Comparison of ENCODE assay signal across 25 cellular contexts in genomic region chr20:21028921-21029320, GRCh38.
DNase-seq lines count a peak whose midpoint lies in the region; ATAC-seq, FAIRE-seq and TF ChIP-seq lines count a peak whose summit lies in the region.
"Had no signal": no experiment of that assay in that cellular context is flagged by ENCODE, and none has a peak within 500 bp of the region (broad histone marks: within the 10 kb centered on the region; RNA-seq: fewer than 3 reads in every experiment).

No MANE protein-coding gene starts in this region.

- FAIRE-seq in HepG2 (lab: Jason Lieb, UNC), result peak; percentile 85
- FAIRE-seq: A204.1, GM12878, GM19239, H54 had no signal

- POLR2A ChIA-PET in HepG2 (lab: Yijun Ruan, JAX), result no interaction called here

- H3K4me2 ChIP-seq in HepG2 (ENCODE audit: low read depth, low read length) (peak overlapping the region; percentile 37), neural progenitor cell (peak overlapping the region; percentile 17)
- H3K4me2 ChIP-seq: BLaER1, GM23338 had no signal

- in situ Hi-C loops in HepG2 (cut with HindIII; ENCODE audit: extremely low pct_ligation_motif_present, low pct_unique_long_range_greater_than_20kb) (loop anchor here (10.0 kb wide), 1 partner anchor 164 kb away; no protein-coding TSS in a partner anchor), transverse colon (cut with MboI; ENCODE audit: low pct_ligation_motif_present in 1 of 4, low pct_unique_long_range_greater_than_20kb in 1 of 4, low sequenced_read_pairs in 3 of 4) (no loop called here)

- H4K20me1 ChIP-seq in HepG2 (ENCODE audit: insufficient read depth, low read length) (no peaks in the 10 kb centered on the region), neural progenitor cell (ENCODE audit: low read depth) (no peaks in the 10 kb centered on the region)
- H4K20me1 ChIP-seq: BLaER1 had no signal

- peak overlapping the region; percentile 61 for H3K27ac Mint-ChIP-seq in neural progenitor cell
- H3K27ac Mint-ChIP-seq in type B pancreatic cell, result peak overlapping the region; percentile 12
- H3K27ac Mint-ChIP-seq: B cell; CD8-positive, alpha-beta T cell; GM23338; HFFc6 had no signal

- H3K4me1 Mint-ChIP-seq in neural progenitor cell, result peaks cover 20% of the 10 kb centered on the region
- peaks cover 11% of the 10 kb centered on the region for H3K4me1 Mint-ChIP-seq in type B pancreatic cell (ENCODE audit: unreplicated experiment)
- H3K4me1 Mint-ChIP-seq: B cell; CD4-positive, CD25-positive, alpha-beta regulatory T cell had no signal

- H3K79me2 ChIP-seq in HepG2 (ENCODE audit: insufficient read depth, low read length), result no peaks in the 10 kb centered on the region
- H3K79me2 ChIP-seq in neural progenitor cell (ENCODE audit: low read depth), result no peaks in the 10 kb centered on the region

- H3K27ac ChIP-seq in HepG2 (ENCODE audit: extremely low read length, insufficient read depth, low read length) (no peak overlapping the region), right lobe of liver (no peak overlapping the region), neural progenitor cell (no peak overlapping the region), transverse colon (no peak overlapping the region)
- H3K27ac ChIP-seq: 22Rv1, BLaER1, C4-2B had no signal

- TF ChIP-seq EP300 in HepG2 (IDR thresholded peaks at IDR 0.05; ENCODE audit: low read depth in 2 of 2, low read length in 2 of 2) (peak in 1 of 2 experiments; percentile 36; a peak in 1 of 4 replicates), HepG2 (CRISPR knock-in tag; IDR thresholded peaks at IDR 0.05; ENCODE audit: borderline replicate concordance) (no peak), transverse colon (IDR thresholded peaks at IDR 0.05; ENCODE audit: low read depth) (no peak)

- peak overlapping the region; percentile 30 for H3K4me3 Mint-ChIP-seq in neural progenitor cell
- no peak overlapping the region for H3K4me3 Mint-ChIP-seq in type B pancreatic cell
- H3K4me3 Mint-ChIP-seq: B cell; CD4-positive, CD25-positive, alpha-beta regulatory T cell; CD8-positive, alpha-beta T cell; GM23338; HFFc6 had no signal

- peaks cover 2% of the 10 kb centered on the region for H3K9me3 Mint-ChIP-seq in neural progenitor cell
- no peaks in the 10 kb centered on the region for H3K9me3 Mint-ChIP-seq in type B pancreatic cell
- H3K9me3 Mint-ChIP-seq: CD8-positive, alpha-beta T cell; GM23338 had no signal

- peak overlapping the region in 1 of 3 experiments; percentile 8; a peak in 3 of 6 replicates for H3K4me3 ChIP-seq in HepG2 (replicated peaks in 1 of 3; ENCODE audit: insufficient read depth in 1 of 3, low read depth in 2 of 3, low read length in 3 of 3)
- no peak overlapping the region for H3K4me3 ChIP-seq in right lobe of liver
- H3K4me3 ChIP-seq in neural progenitor cell, result no peak overlapping the region
- H3K4me3 ChIP-seq in transverse colon, result no peak overlapping the region
- H3K4me3 ChIP-seq: BLaER1, GM12878, GM23338, HAP-1 had no signal

- TF ChIP-seq POLR2A in HepG2 (IDR thresholded peaks at IDR 0.05; ENCODE audit: insufficient read depth in 1 of 2, low read depth in 2 of 2, low read length in 2 of 2) (no peak), right lobe of liver (IDR thresholded peaks at IDR 0.05) (no peak), transverse colon (IDR thresholded peaks at IDR 0.05) (no peak)

- H3K9ac ChIP-seq in HepG2 (ENCODE audit: insufficient read depth, low read depth, low read length) (no peak overlapping the region), neural progenitor cell (no peak overlapping the region)
- H3K9ac ChIP-seq: BLaER1 had no signal

- H2AFZ ChIP-seq in HepG2 (ENCODE audit: low read length) (no peak overlapping the region), neural progenitor cell (replicated peaks) (no peak overlapping the region)

- ATAC-seq in HepG2 (no peak), right lobe of liver (no peak)
- ATAC-seq: CD8-positive, alpha-beta T cell; GM12878; GM23338 had no signal

- H3F3A ChIP-seq in neural progenitor cell (ENCODE audit: low read depth), result no peaks in the 10 kb centered on the region

- BruUV-seq in HepG2 (replicated peaks; lab: Mats Ljungman, UMichigan), result no TSS peak

- no peaks in the 10 kb centered on the region for H3K36me3 Mint-ChIP-seq in neural progenitor cell
- H3K36me3 Mint-ChIP-seq in type B pancreatic cell, result no peaks in the 10 kb centered on the region
- H3K36me3 Mint-ChIP-seq: CD4-positive, CD25-positive, alpha-beta regulatory T cell; CD8-positive, alpha-beta T cell had no signal

- CTCF ChIA-PET in HepG2 (lab: Yijun Ruan, JAX; ENCODE audit: low intra/inter-chr PET ratio, low total read pairs), result no interaction called here

- WGBS in HepG2 (ENCODE audit: low lambda C conversion rate), result 26% methylated on average over 4 of the region's 4 CpGs
- 68% methylated on average over 4 of the region's 4 CpGs for WGBS in right lobe of liver (ENCODE audit: insufficient coverage, low coverage, low lambda C conversion rate, missing lambda C conversion rate)
- 69 to 72% methylated on average over 4 of the region's 4 CpGs for WGBS in transverse colon (ENCODE audit: low coverage in 1 of 2), 2 donors

- DNase-seq in HepG2 (ENCODE audit: low spot score) (peak; percentile 48), right lobe of liver (no peak), SW480 (ENCODE audit: low spot score) (peak; percentile 71), neural progenitor cell (ENCODE audit: low spot score) (no peak), type B pancreatic cell (ENCODE audit: extremely low spot score, unreplicated experiment) (no peak), occipital lobe (lab: John Stamatoyannopoulos, UW) (no peak), transverse colon (no peak)
- DNase-seq in stimulated activated CD8-positive, alpha-beta memory T cell treated with anti-CD3 and anti-CD28 coated beads, Interleukin-4, amount 100 ng/mL, for 48 hours, result no peak
- DNase-seq: Caco-2; CD4-positive, CD25-positive, alpha-beta regulatory T cell; CD8-positive, alpha-beta T cell; DMS79; EL; GDM1; HFFc6 had no signal

- no peak for TF ChIP-seq RAD21 in HepG2 (CRISPR knock-in tag; IDR thresholded peaks at IDR 0.05)

- H3K27me3 ChIP-seq in HepG2 (ENCODE audit: control insufficient read depth in 1 of 2, insufficient read depth in 2 of 2, low read length in 2 of 2) (no peaks in the 10 kb centered on the region), right lobe of liver (no peaks in the 10 kb centered on the region), neural progenitor cell (no peaks in the 10 kb centered on the region), transverse colon (peaks cover 3% of the 10 kb centered on the region)
- H3K27me3 ChIP-seq: BLaER1 had no signal

- no peaks in the 10 kb centered on the region for H3K9me3 ChIP-seq in HepG2 (ENCODE audit: low read length)
- no peaks in the 10 kb centered on the region for H3K9me3 ChIP-seq in right lobe of liver
- no peaks in the 10 kb centered on the region for H3K9me3 ChIP-seq in neural progenitor cell (ENCODE audit: low read depth)
- H3K9me3 ChIP-seq in transverse colon, result no peaks in the 10 kb centered on the region
- H3K9me3 ChIP-seq: BLaER1, Caco-2, HAP-1 had no signal

- TF ChIP-seq CTCF in HepG2 (CRISPR knock-in tag; IDR thresholded peaks at IDR 0.05) (no peak), right lobe of liver (IDR thresholded peaks at IDR 0.05) (no peak), neural progenitor cell (IDR thresholded peaks at IDR 0.05) (no peak), type B pancreatic cell (conservative IDR thresholded peaks at IDR 0.05) (no peak), transverse colon (IDR thresholded peaks at IDR 0.05) (no peak)

- no peaks in the 10 kb centered on the region for H3K36me3 ChIP-seq in HepG2 (replicated peaks in 1 of 2; ENCODE audit: control insufficient read depth in 1 of 2, insufficient read depth in 2 of 2, low read length in 2 of 2)
- H3K36me3 ChIP-seq in right lobe of liver, result no peaks in the 10 kb centered on the region
- H3K36me3 ChIP-seq in neural progenitor cell, result no peaks in the 10 kb centered on the region
- H3K36me3 ChIP-seq in transverse colon, result no peaks in the 10 kb centered on the region
- H3K36me3 ChIP-seq: BLaER1, HAP-1 had no signal

- intact Hi-C loops in HepG2 (cut with micrococcal nuclease; ENCODE audit: unreplicated experiment), result no loop called here
- intact Hi-C loops in right lobe of liver (cut with DNase I), result no loop called here
- intact Hi-C loops in transverse colon (cut with DNase I; ENCODE audit: low total_unique reads), result no loop called here

- peaks cover 11% of the 10 kb centered on the region for H3K27me3 Mint-ChIP-seq in neural progenitor cell (ENCODE audit: insufficient read depth, low read depth)
- peaks cover 10% of the 10 kb centered on the region for H3K27me3 Mint-ChIP-seq in type B pancreatic cell

- H3K4me1 ChIP-seq in HepG2 (ENCODE audit: insufficient read depth, low read length) (peaks cover 62% of the 10 kb centered on the region), right lobe of liver (no peaks in the 10 kb centered on the region), neural progenitor cell (peaks cover 27% of the 10 kb centered on the region), transverse colon (no peaks in the 10 kb centered on the region)
- H3K4me1 ChIP-seq: BLaER1, Caco-2, HAP-1 had no signal

TF ChIP-seq in HepG2, 621 proteins besides CTCF, POLR2A, EP300 and RAD21 (continues in another document):
- TF ChIP-seq DNMT3B (CRISPR knock-in tag; conservative IDR thresholded peaks at IDR 0.05), result no peak
- TF ChIP-seq, protein P1, sequence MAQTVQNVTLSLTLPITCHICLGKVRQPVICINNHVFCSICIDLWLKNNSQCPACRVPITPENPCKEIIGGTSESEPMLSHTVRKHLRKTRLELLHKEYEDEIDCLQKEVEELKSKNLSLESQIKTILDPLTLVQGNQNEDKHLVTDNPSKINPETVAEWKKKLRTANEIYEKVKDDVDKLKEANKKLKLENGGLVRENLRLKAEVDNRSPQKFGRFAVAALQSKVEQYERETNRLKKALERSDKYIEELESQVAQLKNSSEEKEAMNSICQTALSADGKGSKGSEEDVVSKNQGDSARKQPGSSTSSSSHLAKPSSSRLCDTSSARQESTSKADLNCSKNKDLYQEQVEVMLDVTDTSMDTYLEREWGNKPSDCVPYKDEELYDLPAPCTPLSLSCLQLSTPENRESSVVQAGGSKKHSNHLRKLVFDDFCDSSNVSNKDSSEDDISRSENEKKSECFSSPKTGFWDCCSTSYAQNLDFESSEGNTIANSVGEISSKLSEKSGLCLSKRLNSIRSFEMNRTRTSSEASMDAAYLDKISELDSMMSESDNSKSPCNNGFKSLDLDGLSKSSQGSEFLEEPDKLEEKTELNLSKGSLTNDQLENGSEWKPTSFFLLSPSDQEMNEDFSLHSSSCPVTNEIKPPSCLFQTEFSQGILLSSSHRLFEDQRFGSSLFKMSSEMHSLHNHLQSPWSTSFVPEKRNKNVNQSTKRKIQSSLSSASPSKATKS (CRISPR knock-in tag; IDR thresholded peaks at IDR 0.05), result no peak

Comparison
In these comparisons a context has a peak if more than half of its experiments do, and no peak if none do; other contexts are left out.
1. DNase-seq: peak in HepG2 (single experiment) and SW480 (single experiment); none in right lobe of liver (0 of 3), neural progenitor cell (single experiment), type B pancreatic cell (single experiment), stimulated activated CD8-positive, alpha-beta memory T cell treated with anti-CD3 and anti-CD28 coated beads, Interleukin-4, amount 100 ng/mL, for 48 hours (single experiment), occipital lobe (single experiment) and transverse colon (single experiment).